Comparison of ENCODE assay signal across 35 cellular contexts in genomic region chr12:21860128-21860527, GRCh38.
"Had no signal": no experiment of that assay in that cellular context is flagged by ENCODE, and none has a peak within 500 bp of the region (broad histone marks: within the 10 kb centered on the region; RNA-seq: fewer than 3 reads in every experiment).

No MANE protein-coding gene starts in this region.

- H3K9me3 ChIP-seq: MG63 had no signal

- H3K4me2 ChIP-seq: KMS-11 had no signal

- DNase-seq: Karpas-422, Kasumi-1, KG1, MG63, MM.1S, MV-4-11, NCI-H1048, NCI-H1092, NCI-H1092 treated with DMSO at 0.1 percent for 48 hours, NCI-H1105, NCI-H1105 treated with DMSO at 0.1 percent for 48 hours, NCI-H1417, NCI-H1417 treated with DMSO at 0.1 percent for 48 hours, NCI-H1436, NCI-H1436 treated with DMSO at 0.1 percent for 48 hours, NCI-H146, NCI-H1694, NCI-H1694 treated with DMSO at 0.1 percent for 48 hours, NCI-H187, NCI-H187 treated with DMSO at 0.1 percent for 48 hours, NCI-H1930, NCI-H2029, NCI-H2029 treated with DMSO at 0.1 percent for 48 hours, NCI-H2081, NCI-H2081 treated with DMSO at 0.1 percent for 48 hours, NCI-H2107, NCI-H2171, NCI-H2171 treated with DMSO at 0.1 percent for 48 hours, NCI-H2227 treated with DMSO at 0.1 percent for 48 hours, NCI-H226, NCI-H345, NCI-H446, NCI-H446 treated with DMSO at 0.1 percent for 48 hours, NCI-H510A had no signal

- H3K27ac ChIP-seq: KMS-11 had no signal

- H3K36me3 ChIP-seq: MG63 had no signal

- H3K4me3 ChIP-seq: MG63 had no signal

- H3K27me3 ChIP-seq: MG63 had no signal
